In genomic region chr22:20503816-20504215, GRCh38 we compare ENCODE assay signal across 20 cellular contexts. TPM values are rescaled to one million over a fixed set of nuclear protein-coding genes. Genes with fewer than 3 reads are reported as not detected.
DNase-seq lines count a peak whose midpoint lies in the region; ATAC-seq, FAIRE-seq and TF ChIP-seq lines count a peak whose summit lies in the region.
"Had no signal": no experiment of that assay in that cellular context is flagged by ENCODE, and none has a peak within 500 bp of the region (broad histone marks: within the 10 kb centered on the region; RNA-seq: fewer than 3 reads in every experiment).

No MANE protein-coding gene starts in this region.

- POLR2A ChIA-PET in CD8-positive, alpha-beta memory T cell (lab: Charles Lee): no interaction called here

- H3K36me3 ChIP-seq in keratinocyte (ENCODE audit: control insufficient read depth in 2 of 2, extremely low read depth in 1 of 2, insufficient read depth in 2 of 2, low read length in 2 of 2): peaks cover 1 to 2% of the 10 kb centered on the region in 2 experiments
- H3K36me3 ChIP-seq in CD8-positive, alpha-beta memory T cell (ENCODE audit: insufficient read depth, low read length): peaks cover 5% of the 10 kb centered on the region
- no peaks in the 10 kb centered on the region for H3K36me3 ChIP-seq in hepatocyte (replicated peaks; ENCODE audit: insufficient read depth, low read depth)
- H3K36me3 ChIP-seq: vagina had no signal

- H3K27me3 Mint-ChIP-seq in type B pancreatic cell: no peaks in the 10 kb centered on the region
- peaks cover 0 to 1% of the 10 kb centered on the region in 2 donors for H3K27me3 Mint-ChIP-seq in CD8-positive, alpha-beta memory T cell
- H3K27me3 Mint-ChIP-seq: activated naive CD8-positive, alpha-beta T cell treated with anti-CD3 and anti-CD28 coated beads, Interleukin-2, amount 50 U/mL, for 24 hours; progenitor cell of endocrine pancreas; stimulated activated naive CD8-positive, alpha-beta T cell treated with anti-CD3 and anti-CD28 coated beads, Interleukin-15, Interleukin-2, amounts not matched to agents 100 ng/mL and 50 ng/mL, for 24 hours had no signal

- dilution Hi-C loops in keratinocyte (cut with MboI; ENCODE audit: extremely low pct_ligation_motif_present, low sequenced_read_pairs): no loop called here

- H3K4me1 ChIP-seq in keratinocyte (ENCODE audit: control insufficient read depth, extremely low read depth, insufficient read depth, low read length) (peaks cover 19% of the 10 kb centered on the region), hepatocyte (ENCODE audit: insufficient read depth) (peaks cover 2% of the 10 kb centered on the region)
- peaks cover 9% of the 10 kb centered on the region for H3K4me1 ChIP-seq in CD8-positive, alpha-beta memory T cell (ENCODE audit: insufficient read depth, low read length)

- H3K4me2 ChIP-seq in keratinocyte (ENCODE audit: control insufficient read depth, extremely low read depth, insufficient read depth, low read depth, low read length) (peak overlapping the region; percentile 51), hepatocyte (no peak overlapping the region)

- no peaks in the 10 kb centered on the region for H3K9me2 ChIP-seq in hepatocyte (replicated peaks; ENCODE audit: insufficient read depth)

- H3K9me3 Mint-ChIP-seq in type B pancreatic cell: no peaks in the 10 kb centered on the region
- H3K9me3 Mint-ChIP-seq in CD8-positive, alpha-beta memory T cell: no peaks in the 10 kb centered on the region
- H3K9me3 Mint-ChIP-seq: activated naive CD8-positive, alpha-beta T cell treated with anti-CD3 and anti-CD28 coated beads, Interleukin-2, amount 50 U/mL, for 24 hours; activated T-cell treated with anti-CD3 and anti-CD28 coated beads, Interleukin-2, amount 50 U/mL, for 4 hours; immature natural killer cell; stimulated activated naive CD8-positive, alpha-beta T cell treated with anti-CD3 and anti-CD28 coated beads, Interleukin-15, Interleukin-2, amounts not matched to agents 100 ng/mL and 50 ng/mL, for 24 hours had no signal

- peaks cover 17% of the 10 kb centered on the region for H3K79me2 ChIP-seq in keratinocyte (ENCODE audit: control insufficient read depth, insufficient read depth, low read length)
- peaks cover 14% of the 10 kb centered on the region for H3K79me2 ChIP-seq in hepatocyte

- peaks cover 2% of the 10 kb centered on the region for H3K36me3 Mint-ChIP-seq in type B pancreatic cell
- H3K36me3 Mint-ChIP-seq in CD8-positive, alpha-beta memory T cell: peaks cover 0 to 29% (median 4%) of the 10 kb centered on the region in 3 donors

- no peak overlapping the region for H3K4me3 ChIP-seq in keratinocyte (ENCODE audit: control insufficient read depth in 2 of 3, extremely low read depth in 1 of 3, insufficient read depth in 2 of 3, low read depth in 1 of 3, low read length in 3 of 3)
- H3K4me3 ChIP-seq in CD8-positive, alpha-beta memory T cell (ENCODE audit: low read length): no peak overlapping the region
- no peak overlapping the region for H3K4me3 ChIP-seq in hepatocyte
- H3K4me3 ChIP-seq: vagina had no signal

- peak overlapping the region; percentile 91 for H3K27ac Mint-ChIP-seq in type B pancreatic cell
- H3K27ac Mint-ChIP-seq in CD8-positive, alpha-beta memory T cell: peak overlapping the region in 1 of 8 donors; percentile 6
- H3K27ac Mint-ChIP-seq: activated naive CD8-positive, alpha-beta T cell treated with anti-CD3 and anti-CD28 coated beads, Interleukin-2, amount 50 U/mL, for 24 hours; CD14-positive monocyte; immature natural killer cell; progenitor cell of endocrine pancreas; stimulated activated naive CD8-positive, alpha-beta T cell treated with anti-CD3 and anti-CD28 coated beads, Interleukin-15, Interleukin-2, amounts not matched to agents 100 ng/mL and 50 ng/mL, for 24 hours had no signal

- H3K4me3 Mint-ChIP-seq in type B pancreatic cell: peak overlapping the region; percentile 39
- no peak overlapping the region for H3K4me3 Mint-ChIP-seq in CD8-positive, alpha-beta memory T cell
- H3K4me3 Mint-ChIP-seq: activated naive CD8-positive, alpha-beta T cell treated with anti-CD3 and anti-CD28 coated beads, Interleukin-2, amount 50 U/mL, for 24 hours; activated T-cell treated with anti-CD3 and anti-CD28 coated beads, Interleukin-2, amount 50 U/mL, for 4 hours; immature natural killer cell; stimulated activated naive CD8-positive, alpha-beta T cell treated with anti-CD3 and anti-CD28 coated beads, Interleukin-15, Interleukin-2, amounts not matched to agents 100 ng/mL and 50 ng/mL, for 24 hours had no signal

- H3K9me3 ChIP-seq in keratinocyte (ENCODE audit: control insufficient read depth, low read depth, low read length) (no peaks in the 10 kb centered on the region), hepatocyte (ENCODE audit: low read depth) (no peaks in the 10 kb centered on the region)
- no peaks in the 10 kb centered on the region for H3K9me3 ChIP-seq in CD8-positive, alpha-beta memory T cell (ENCODE audit: low read length)
- H3K9me3 ChIP-seq: vagina had no signal

- peak; percentile 43 for DNase-seq in HT1080 (ENCODE audit: low read depth)
- no peak for DNase-seq in keratinocyte (ENCODE audit: low read depth, low spot score)
- DNase-seq in type B pancreatic cell (ENCODE audit: extremely low spot score, unreplicated experiment): no peak
- no peak for DNase-seq in CD8-positive, alpha-beta memory T cell
- DNase-seq in hepatocyte (ENCODE audit: low spot score): no peak
- DNase-seq: activated CD4-positive, alpha-beta T cell treated with anti-CD3 and anti-CD28 coated beads, Interleukin-2, amount 50 U/mL, for 1 hour; activated naive CD8-positive, alpha-beta T cell treated with anti-CD3 and anti-CD28 coated beads, Interleukin-2, amount 50 U/mL, for 24 hours; activated T-cell treated with anti-CD3 and anti-CD28 coated beads, Interleukin-2, amount 50 U/mL, for 4 hours; immature natural killer cell; NCI-H510A treated with DMSO at 0.1 percent for 48 hours; stimulated activated CD4-positive, alpha-beta T cell treated with anti-CD3 and anti-CD28 coated beads, Interleukin-12 subunit alpha, Interleukin-12 subunit beta, amount 100 ng/mL, for 4 hours had no signal

- no peak overlapping the region for H3K9ac ChIP-seq in keratinocyte (ENCODE audit: control insufficient read depth, extremely low read depth, insufficient read depth, low read length)

- H4K20me1 ChIP-seq in keratinocyte (ENCODE audit: control insufficient read depth, extremely low read depth, insufficient read depth, low read length) (no peaks in the 10 kb centered on the region), hepatocyte (ENCODE audit: insufficient read depth, poor library complexity, severe bottlenecking) (peaks cover 2% of the 10 kb centered on the region)

- H3K27ac ChIP-seq in keratinocyte (ENCODE audit: control insufficient read depth, insufficient read depth, low read length) (peak overlapping the region; percentile 27), hepatocyte (no peak overlapping the region)
- no peak overlapping the region for H3K27ac ChIP-seq in CD8-positive, alpha-beta memory T cell (ENCODE audit: low read depth, low read length)
- H3K27ac ChIP-seq: vagina had no signal

- H3K9me1 ChIP-seq in keratinocyte (ENCODE audit: control insufficient read depth, extremely low read depth, insufficient read depth, low read length): no peaks in the 10 kb centered on the region

- H2AFZ ChIP-seq in keratinocyte (ENCODE audit: control insufficient read depth, low read length): no peak overlapping the region
- H2AFZ ChIP-seq in hepatocyte: no peak overlapping the region

- ATAC-seq in SK-N-SH treated with all-trans-retinoic acid at 6 μM for 48 hours (peak; percentile 21), HG03378 (IDR thresholded peaks at IDR 0.05; ENCODE audit: unreplicated experiment) (no peak)
- ATAC-seq: activated naive CD8-positive, alpha-beta T cell treated with anti-CD3 and anti-CD28 coated beads, Interleukin-2, amount 50 U/mL, for 24 hours; activated T-cell treated with anti-CD3 and anti-CD28 coated beads, Interleukin-2, amount 50 U/mL, for 4 hours; Right ventricle myocardium inferior had no signal

- TF ChIP-seq CTCF in keratinocyte (optimal IDR thresholded peaks at IDR 0.05 in 1 of 3, IDR thresholded peaks at IDR 0.05 in 1 of 3, conservative IDR thresholded peaks at IDR 0.05 in 1 of 3; ENCODE audit: extremely low read depth in 1 of 3, insufficient read depth in 2 of 3, low read length in 3 of 3): no peak
- TF ChIP-seq CTCF in type B pancreatic cell (conservative IDR thresholded peaks at IDR 0.05): no peak
- no peak for TF ChIP-seq CTCF in hepatocyte (IDR thresholded peaks at IDR 0.05; ENCODE audit: poor library complexity)

- peak; percentile 51 for FAIRE-seq in keratinocyte (lab: Jason Lieb, UNC)
- FAIRE-seq: endothelial cell of umbilical vein, GM12891 had no signal

- no peaks in the 10 kb centered on the region for H3K27me3 ChIP-seq in keratinocyte (ENCODE audit: control insufficient read depth, extremely low read depth, insufficient read depth, low read length)
- no peaks in the 10 kb centered on the region for H3K27me3 ChIP-seq in CD8-positive, alpha-beta memory T cell (ENCODE audit: insufficient read depth, low read length, poor library complexity, severe bottlenecking)
- no peaks in the 10 kb centered on the region for H3K27me3 ChIP-seq in hepatocyte
- H3K27me3 ChIP-seq: vagina had no signal

- WGBS in hepatocyte (ENCODE audit: low lambda C conversion rate, missing lambda C conversion rate): 92% methylated on average over 2 of the region's 2 CpGs

- peaks cover 20% of the 10 kb centered on the region for H3K4me1 Mint-ChIP-seq in type B pancreatic cell (ENCODE audit: unreplicated experiment)
- H3K4me1 Mint-ChIP-seq in CD8-positive, alpha-beta memory T cell: peaks cover 16 to 21% (median 16%) of the 10 kb centered on the region in 3 donors

- CTCF ChIA-PET in CD8-positive, alpha-beta memory T cell (lab: Charles Lee): interaction anchor here (1.8 kb wide), 1 partner anchor 39 kb away, joined by 3 read pairs; no protein-coding TSS in a partner anchor

RNA-seq across cellular contexts. Expression of gene MED15, which starts 3.6 kb away (rescaled TPM):
- 43.2 and 59.4 TPM in 2 replicates for total RNA-seq in HT1080 (2014; rRNA removed; shearing (Covaris generic))
- polyA plus RNA-seq in HT1080 (2015; cell fraction: cytosol; rRNA removed): 94.1 and 100 TPM in 2 replicates
- polyA plus RNA-seq in HT1080 (2015; cell fraction: nucleus; rRNA removed): 155 and 172 TPM in 2 replicates
- polyA plus RNA-seq in keratinocyte: 24.9 to 51.4 TPM (median 29.2 TPM) in 3 replicates
- 65.8 TPM for polyA plus RNA-seq in keratinocyte (2011; ENCODE audit: low read depth)
- 22.9 and 50.3 TPM in 2 replicates for polyA plus RNA-seq in keratinocyte (2011; cell fraction: cytosol; rRNA removed)
- polyA plus RNA-seq in keratinocyte (2011; cell fraction: nucleus; rRNA removed): 100 and 122 TPM in 2 replicates
- 47.2 and 78.2 TPM in 2 replicates for polyA plus RNA-seq in keratinocyte (2012; ENCODE audit: low replicate concordance)
- polyA minus RNA-seq in keratinocyte: 63.9 to 128 TPM (median 69.3 TPM) in 3 replicates
- 86.5 TPM for polyA minus RNA-seq in keratinocyte (2011; cell fraction: cytosol; rRNA and poly(A)+ RNA removed)
- 121 and 126 TPM in 2 replicates for polyA minus RNA-seq in keratinocyte (2011; cell fraction: nucleus; rRNA and poly(A)+ RNA removed)
- total RNA-seq in type B pancreatic cell (ENCODE audit: low replicate concordance): 90.8 and 121 TPM in 2 replicates
- 100 to 1,000 TPM in 1 of 2 experiments, 10 to 100 TPM in 1; 98.0 to 106 TPM for total RNA-seq in CD8-positive, alpha-beta memory T cell
- 120 TPM for polyA plus RNA-seq in CD8-positive, alpha-beta memory T cell
- total RNA-seq in hepatocyte: 19.7 and 31.5 TPM in 2 replicates
- polyA plus RNA-seq in hepatocyte: 53.1 and 53.2 TPM in 2 replicates

RNA-seq across cellular contexts. Expression of gene KLHL22, which starts 8.2 kb away (rescaled TPM):
- total RNA-seq in HT1080 (2014; rRNA removed; shearing (Covaris generic)): 5.7 and 7.9 TPM in 2 replicates
- polyA plus RNA-seq in HT1080 (2015; cell fraction: cytosol; rRNA removed): 4.6 and 6.9 TPM in 2 replicates
- 16.1 and 18.6 TPM in 2 replicates for polyA plus RNA-seq in HT1080 (2015; cell fraction: nucleus; rRNA removed)
- 9.3 to 16.6 TPM (median 10.0 TPM) in 3 replicates for polyA plus RNA-seq in keratinocyte
- polyA plus RNA-seq in keratinocyte (2011; ENCODE audit: low read depth): 0.97 TPM
- polyA plus RNA-seq in keratinocyte (2011; cell fraction: cytosol; rRNA removed): 6.4 and 7.8 TPM in 2 replicates
- polyA plus RNA-seq in keratinocyte (2011; cell fraction: nucleus; rRNA removed): 20.6 and 24.4 TPM in 2 replicates
- polyA plus RNA-seq in keratinocyte (2012; ENCODE audit: low replicate concordance): 5.7 and 8.2 TPM in 2 replicates
- polyA minus RNA-seq in keratinocyte: 12.4 to 25.5 TPM (median 15.5 TPM) in 3 replicates
- 9.2 TPM for polyA minus RNA-seq in keratinocyte (2011; cell fraction: cytosol; rRNA and poly(A)+ RNA removed)
- 9.4 and 16.4 TPM in 2 replicates for polyA minus RNA-seq in keratinocyte (2011; cell fraction: nucleus; rRNA and poly(A)+ RNA removed)
- total RNA-seq in type B pancreatic cell (ENCODE audit: low replicate concordance): 34.3 and 38.8 TPM in 2 replicates
- total RNA-seq in CD8-positive, alpha-beta memory T cell: 10 to 100 TPM; 17.2 to 17.6 TPM
- polyA plus RNA-seq in CD8-positive, alpha-beta memory T cell: 25.4 TPM
- total RNA-seq in hepatocyte: 32.5 and 38.0 TPM in 2 replicates
- polyA plus RNA-seq in hepatocyte: 20.5 and 23.6 TPM in 2 replicates
